In genomic region chr2:169636440-169637097, GRCh38 we compare ENCODE assay signal across 2 cellular contexts.
A peak's percentile ranks its signal among the peaks of the same experiment; 100 is the strongest.
TF ChIP-seq lines count a peak whose summit lies in the region.

No MANE protein-coding gene starts in this region.

TF ChIP-seq in HepG2, 621 proteins besides CTCF, POLR2A, EP300 and RAD21:
- TF ChIP-seq KDM5A (IDR thresholded peaks at IDR 0.05; ENCODE audit: borderline replicate concordance, low read length) (no peak), RBM22 (optimal IDR thresholded peaks at IDR 0.05; ENCODE audit: low read length) (peak; percentile 38)

TF ChIP-seq in IMR-90, 13 proteins besides CTCF, POLR2A, EP300 and RAD21:
- TF ChIP-seq, protein P1, sequence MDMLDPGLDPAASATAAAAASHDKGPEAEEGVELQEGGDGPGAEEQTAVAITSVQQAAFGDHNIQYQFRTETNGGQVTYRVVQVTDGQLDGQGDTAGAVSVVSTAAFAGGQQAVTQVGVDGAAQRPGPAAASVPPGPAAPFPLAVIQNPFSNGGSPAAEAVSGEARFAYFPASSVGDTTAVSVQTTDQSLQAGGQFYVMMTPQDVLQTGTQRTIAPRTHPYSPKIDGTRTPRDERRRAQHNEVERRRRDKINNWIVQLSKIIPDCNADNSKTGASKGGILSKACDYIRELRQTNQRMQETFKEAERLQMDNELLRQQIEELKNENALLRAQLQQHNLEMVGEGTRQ (IDR thresholded peaks at IDR 0.05; ENCODE audit: low read depth, low read length): no peak
- TF ChIP-seq NFE2L2 (IDR thresholded peaks at IDR 0.05; ENCODE audit: low read depth, low read length) (no peak), FOS (IDR thresholded peaks at IDR 0.05; ENCODE audit: low read depth, low read length) (no peak), BHLHE40 (IDR thresholded peaks at IDR 0.05; ENCODE audit: low read depth, low read length) (no peak), CEBPB (IDR thresholded peaks at IDR 0.05; ENCODE audit: low read depth, low read length) (no peak), RCOR1 (IDR thresholded peaks at IDR 0.05; ENCODE audit: insufficient replicate concordance, low read length) (no peak)
TF ChIP-seq in IMR-90: peak in this region for 0.
